Comparison of ENCODE assay signal across 10 cellular contexts in the genomic region with DNA sequence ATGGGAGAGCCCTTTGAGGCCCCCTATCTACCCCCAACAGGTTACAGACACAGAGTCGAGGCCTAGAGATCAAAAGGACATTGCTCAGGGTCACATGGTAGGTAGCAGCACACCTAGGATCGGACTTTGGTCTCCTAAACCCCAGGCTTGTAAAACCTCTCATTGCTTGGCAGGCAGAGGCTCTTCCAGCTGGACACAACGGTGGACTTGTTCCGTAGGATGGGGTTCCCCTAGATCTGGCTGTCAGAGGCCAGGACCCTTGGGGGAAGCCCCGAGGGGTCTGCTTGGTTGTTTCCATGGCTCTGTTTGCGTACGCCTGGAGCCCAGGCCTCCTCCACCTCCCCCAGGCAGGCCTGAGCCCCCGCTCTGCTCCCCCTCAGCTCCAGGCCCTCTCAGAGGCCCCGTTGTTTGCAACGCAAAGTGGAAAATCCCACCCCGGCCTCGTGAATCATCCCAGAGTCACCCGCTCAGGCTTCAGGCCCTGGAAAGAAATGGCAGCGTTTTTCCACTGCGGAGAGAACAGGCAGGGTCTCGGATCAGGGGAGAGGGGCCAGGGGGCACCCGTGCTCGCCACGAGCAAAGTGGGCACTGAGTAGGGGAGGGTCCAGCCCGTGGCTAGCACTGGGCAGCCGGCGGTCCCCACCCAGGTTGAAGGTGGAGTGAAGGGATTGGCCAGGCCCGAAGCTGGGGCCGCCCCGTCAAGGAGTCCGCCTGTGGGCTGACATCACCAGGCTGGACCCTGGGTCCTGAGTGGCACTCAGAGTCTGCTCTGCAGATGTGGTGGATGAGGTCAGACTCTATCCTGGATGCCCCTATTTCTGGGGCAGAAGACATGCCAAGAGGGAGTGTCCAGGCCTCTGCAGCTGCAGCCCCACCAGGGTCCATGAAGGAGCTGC. TPM values are rescaled to one million over a fixed set of nuclear protein-coding genes. Genes with fewer than 3 reads are reported as not detected.
DNase-seq lines count a peak whose midpoint lies in the region; ATAC-seq and TF ChIP-seq lines count a peak whose summit lies in the region.
"Had no signal": no experiment of that assay in that cellular context is flagged by ENCODE, and none has a peak within 500 bp of the region (broad histone marks: within the 10 kb centered on the region; RNA-seq: fewer than 3 reads in every experiment).

No MANE protein-coding gene starts in this region.

- no peak overlapping the region for H3K4me3 Mint-ChIP-seq in nephron progenitor cell

- H3K27me3 ChIP-seq in gastroesophageal sphincter = peaks cover 5% of the 10 kb centered on the region

- no peak overlapping the region for H3K4me3 ChIP-seq in gastroesophageal sphincter

- no peak for TF ChIP-seq CTCF in gastroesophageal sphincter (IDR thresholded peaks at IDR 0.05)
- no peak for TF ChIP-seq CTCF in nephron progenitor cell (IDR thresholded peaks at IDR 0.05)

- peak overlapping the region in 3 of 4 donors; percentile 54 to 63 (median 60) for H3K27ac ChIP-seq in gastroesophageal sphincter

- no peaks in the 10 kb centered on the region for H3K9me3 Mint-ChIP-seq in nephron progenitor cell
- no peaks in the 10 kb centered on the region for H3K9me3 Mint-ChIP-seq in activated naive CD4-positive, alpha-beta T cell treated with anti-CD3 and anti-CD28 coated beads, Interleukin-2, amount 50 U/mL, for 72 hours

- peak; percentile 70 for DNase-seq in A172 (ENCODE audit: low spot score)
- DNase-seq in T1000 (lab: John Stamatoyannopoulos, UW) = peak; percentile 68
- DNase-seq in nephron progenitor cell = no peak
- no peak for DNase-seq in effector CD4-positive, alpha-beta T cell
- DNase-seq in activated naive CD4-positive, alpha-beta T cell treated with anti-CD3 and anti-CD28 coated beads, Interleukin-2, amount 50 U/mL, for 72 hours (ENCODE audit: low spot score in 2 of 2) = no peak
- DNase-seq in NCI-H1436 treated with DMSO at 0.1 percent for 48 hours (lab: John Stamatoyannopoulos, UW) = no peak
- DNase-seq in stimulated activated CD4-positive, alpha-beta T cell treated with anti-CD3 and anti-CD28 coated beads, Interleukin-4, amount 100 ng/mL, for 24 hours = no peak
- DNase-seq: activated CD8-positive, alpha-beta memory T cell treated with anti-CD3 and anti-CD28 coated beads, Interleukin-2, amount 50 U/mL, for 48 hours; NCI-H2171 treated with DMSO at 0.1 percent for 48 hours had no signal

- peaks cover 52% of the 10 kb centered on the region for H3K4me1 Mint-ChIP-seq in nephron progenitor cell

- TF ChIP-seq EP300 in gastroesophageal sphincter (IDR thresholded peaks at IDR 0.05) = no peak

- no peaks in the 10 kb centered on the region for H3K36me3 ChIP-seq in gastroesophageal sphincter

- H3K27me3 Mint-ChIP-seq in nephron progenitor cell (ENCODE audit: low read depth, poor library complexity) = peaks cover 7% of the 10 kb centered on the region

- 20% methylated on average over 1 of the region's 26 CpGs; no CpG with 5 or more reads in 1 of the 2 donors for WGBS in gastroesophageal sphincter (ENCODE audit: low coverage in 1 of 2), 2 donors

- H3K27ac Mint-ChIP-seq in nephron progenitor cell = peak overlapping the region; percentile 82
- H3K27ac Mint-ChIP-seq in activated naive CD4-positive, alpha-beta T cell treated with anti-CD3 and anti-CD28 coated beads, Interleukin-2, amount 50 U/mL, for 72 hours = no peak overlapping the region

- peaks cover 4% of the 10 kb centered on the region for H3K36me3 Mint-ChIP-seq in nephron progenitor cell (ENCODE audit: low read depth)
- no peaks in the 10 kb centered on the region for H3K36me3 Mint-ChIP-seq in activated naive CD4-positive, alpha-beta T cell treated with anti-CD3 and anti-CD28 coated beads, Interleukin-2, amount 50 U/mL, for 72 hours

- no peak for TF ChIP-seq POLR2A in gastroesophageal sphincter (IDR thresholded peaks at IDR 0.05)

- ATAC-seq in gastroesophageal sphincter = peak; percentile 34
- no peak for ATAC-seq in activated naive CD4-positive, alpha-beta T cell treated with anti-CD3 and anti-CD28 coated beads, Interleukin-2, amount 50 U/mL, for 72 hours

- H3K9me3 ChIP-seq in gastroesophageal sphincter = no peaks in the 10 kb centered on the region

- H3K4me1 ChIP-seq in gastroesophageal sphincter = peaks cover 0 to 61% (median 26%) of the 10 kb centered on the region in 3 donors

RNA-seq across cellular contexts. Expression of a gene that starts 19.8 kb away (rescaled TPM):
- total RNA-seq in A172 (2014; rRNA removed; shearing (Covaris generic)) = 8.2 and 8.4 TPM in 2 replicates
- 1 to 10 TPM; 1.0 to 5.7 (median 3.3) TPM for total RNA-seq in gastroesophageal sphincter
- total RNA-seq in activated naive CD4-positive, alpha-beta T cell treated with anti-CD3 and anti-CD28 coated beads, Interleukin-2, amount 50 U/mL, for 72 hours = 10 to 100 TPM in 1 of 2 donors, 1 to 10 TPM in 1; 2.3 to 26.7 TPM

Comparison
In these comparisons a context has a peak if more than half of its experiments do, and no peak if none do; other contexts are left out.
1. DNase-seq: peak in A172 (single experiment) and T1000 (single experiment); none in nephron progenitor cell (single experiment), effector CD4-positive, alpha-beta T cell (single experiment), activated naive CD4-positive, alpha-beta T cell treated with anti-CD3 and anti-CD28 coated beads, Interleukin-2, amount 50 U/mL, for 72 hours (0 of 2), NCI-H1436 treated with DMSO at 0.1 percent for 48 hours (single experiment) and stimulated activated CD4-positive, alpha-beta T cell treated with anti-CD3 and anti-CD28 coated beads, Interleukin-4, amount 100 ng/mL, for 24 hours (single experiment).